In genomic region chr15:94856267-94856854, GRCh38 we compare ENCODE assay signal across 1 cellular context.
TF ChIP-seq lines count a peak whose summit lies in the region.

No MANE protein-coding gene starts in this region.

TF ChIP-seq in K562, 482 proteins besides CTCF, POLR2A, EP300 and RAD21 (continued from another document):
- TF ChIP-seq ZBTB1 (CRISPR knock-in tag; IDR thresholded peaks at IDR 0.05; ENCODE audit: borderline replicate concordance, low read depth) (peak; percentile 39; the same call in 1 of the 2 replicates), TAF1 (IDR thresholded peaks at IDR 0.05; ENCODE audit: control insufficient read depth, extremely low read depth, insufficient read depth, low read length, severe bottlenecking) (peak; percentile 10), POLR3A (IDR thresholded peaks at IDR 0.05; ENCODE audit: borderline replicate concordance, extremely low read depth, insufficient read depth, insufficient read length) (no peak), ZNF12 (CRISPR knock-in tag; IDR thresholded peaks at IDR 0.05) (no peak), HDAC1 (IDR thresholded peaks at IDR 0.05) (no peak), ARNT (IDR thresholded peaks at IDR 0.05) (no peak), SIN3A (IDR thresholded peaks at IDR 0.05; ENCODE audit: borderline replicate concordance in 2 of 2, control insufficient read depth in 1 of 2, low read depth in 2 of 2, low read length in 2 of 2) (0 out of 4 replicates have a peak, but pooled peaks of 1 of the 2 experiments have one; percentile 27), JUN (IDR thresholded peaks at IDR 0.05; ENCODE audit: borderline replicate concordance, low read depth, low read length) (no peak), JUN (CRISPR knock-in tag; IDR thresholded peaks at IDR 0.05; ENCODE audit: borderline replicate concordance) (no peak), NR3C1 (CRISPR knock-in tag; IDR thresholded peaks at IDR 0.05) (0 out of 2 replicates have a peak, but pooled peaks have one; percentile 45), CXXC5 (CRISPR knock-in tag; IDR thresholded peaks at IDR 0.05) (peak; percentile 41; the same call in 1 of the 2 replicates), CTCFL (IDR thresholded peaks at IDR 0.05; ENCODE audit: borderline replicate concordance, insufficient read depth, low read depth, low read length, poor library complexity, severe bottlenecking) (peak; percentile 9)
